ENCODE assay signal across 22 cellular contexts in genomic region chr7:36107926-36108631, GRCh38. TPM values are rescaled to one million over a fixed set of nuclear protein-coding genes. Genes with fewer than 3 reads are reported as not detected.
DNase-seq lines count a peak whose midpoint lies in the region; ATAC-seq and TF ChIP-seq lines count a peak whose summit lies in the region.
"Had no signal": no experiment of that assay in that cellular context is flagged by ENCODE, and none has a peak within 500 bp of the region (broad histone marks: within the 10 kb centered on the region; RNA-seq: fewer than 3 reads in every experiment).

No MANE protein-coding gene starts in this region.

- no peak overlapping the region for H3K9ac ChIP-seq in neuronal stem cell (ENCODE audit: low read depth, low read length, poor library complexity)
- no peak overlapping the region for H3K9ac ChIP-seq in colonic mucosa (ENCODE audit: low read depth in 2 of 2, low read length in 2 of 2)
- H3K9ac ChIP-seq: BLaER1 treated with 17β-estradiol and CSF1 and Interleukin-3, amounts not matched to agents 10 nM and 100 nM had no signal

- no peaks in the 10 kb centered on the region for H3K9me3 ChIP-seq in right atrium auricular region
- no peaks in the 10 kb centered on the region for H3K9me3 ChIP-seq in neuronal stem cell (replicated peaks in 1 of 2; ENCODE audit: control insufficient read depth in 2 of 2, insufficient read depth in 1 of 2, low read depth in 1 of 2, low read length in 2 of 2)
- no peaks in the 10 kb centered on the region for H3K9me3 ChIP-seq in colonic mucosa
- H3K9me3 ChIP-seq: HAP-1 had no signal

- peak overlapping the region; percentile 11 for H2BK12ac ChIP-seq in neuronal stem cell (ENCODE audit: low read length)

- no peak overlapping the region for H3K14ac ChIP-seq in neuronal stem cell (ENCODE audit: low read length)

- no peak for DNase-seq in Right ventricle myocardium inferior (ENCODE audit: missing footprints)
- DNase-seq in right atrium auricular region (ENCODE audit: low spot score) = no peak
- DNase-seq in NCI-H69 (lab: John Stamatoyannopoulos, UW) = peak; percentile 10
- DNase-seq in foreskin keratinocyte = no peak
- no peak for DNase-seq in neuronal stem cell (ENCODE audit: low spot score)
- DNase-seq in colonic mucosa = no peak
- DNase-seq in AG08396 (ENCODE audit: low spot score) = no peak
- DNase-seq in DMS 273 treated with DMSO at 0.1 percent for 48 hours (lab: John Stamatoyannopoulos, UW) = no peak
- DNase-seq: CD4-positive, alpha-beta T cell; DMS79; EL; GDM1; GOT3; NCI-H1048; NCI-H1417 treated with DMSO at 0.1 percent for 48 hours; NCI-H1694 treated with DMSO at 0.1 percent for 48 hours; NCI-H2227 treated with DMSO at 0.1 percent for 48 hours; NCI-H526 treated with DMSO at 0.1 percent for 48 hours; T-cell had no signal

- intact Hi-C loops in Right ventricle myocardium inferior (cut with DNase I) = no loop called here
- intact Hi-C loops in colonic mucosa (cut with DNase I) = no loop called here

- H2AK5ac ChIP-seq in neuronal stem cell (ENCODE audit: low read depth, low read length) = no peak overlapping the region

- no CpG with 5 or more reads among the region's 4 CpGs for WGBS in neuronal stem cell (ENCODE audit: extremely low coverage in 2 of 2, insufficient read length in 2 of 2, insufficient replicate concordance in 1 of 2), 2 donors

- no peak overlapping the region for H2AFZ ChIP-seq in neuronal stem cell (ENCODE audit: low read length)

- TF ChIP-seq CTCF in right atrium auricular region (IDR thresholded peaks at IDR 0.05) = no peak
- no peak for TF ChIP-seq CTCF in foreskin keratinocyte (conservative IDR thresholded peaks at IDR 0.05)
- no peak for TF ChIP-seq CTCF in colonic mucosa (IDR thresholded peaks at IDR 0.05)

- H3K23ac ChIP-seq in neuronal stem cell (ENCODE audit: low read depth, low read length, poor library complexity) = no peak overlapping the region

- no peak overlapping the region for H3K27ac ChIP-seq in right atrium auricular region
- no peak overlapping the region for H3K27ac ChIP-seq in foreskin keratinocyte
- no peak overlapping the region for H3K27ac ChIP-seq in neuronal stem cell (replicated peaks; ENCODE audit: low read length)
- H3K27ac ChIP-seq in colonic mucosa = no peak overlapping the region
- H3K27ac ChIP-seq: BLaER1 treated with 17β-estradiol and CSF1 and Interleukin-3, amounts not matched to agents 10 nM and 100 nM had no signal

- H3K4me2 ChIP-seq in neuronal stem cell (ENCODE audit: insufficient read depth, low read length, poor library complexity, severe bottlenecking) = no peak overlapping the region

- no peaks in the 10 kb centered on the region for H3K79me1 ChIP-seq in neuronal stem cell (ENCODE audit: low read depth, low read length)

- no peaks in the 10 kb centered on the region for H3K36me3 ChIP-seq in right atrium auricular region
- H3K36me3 ChIP-seq in neuronal stem cell (replicated peaks in 1 of 2; ENCODE audit: control insufficient read depth in 2 of 2, insufficient read depth in 2 of 2, low read length in 2 of 2) = no peaks in the 10 kb centered on the region
- H3K36me3 ChIP-seq in colonic mucosa = no peaks in the 10 kb centered on the region
- H3K36me3 ChIP-seq: BLaER1 treated with 17β-estradiol and CSF1 and Interleukin-3, amounts not matched to agents 10 nM and 100 nM; HAP-1 had no signal

- no peak overlapping the region for H2BK120ac ChIP-seq in neuronal stem cell (ENCODE audit: low read depth, low read length)

- peak; percentile 21 for ATAC-seq in Right ventricle myocardium inferior
- peak; percentile 23 for ATAC-seq in foreskin keratinocyte
- ATAC-seq: GM12878, T-cell had no signal

- no peak overlapping the region for H3K4ac ChIP-seq in neuronal stem cell (ENCODE audit: low read length)

- no peak overlapping the region for H3K4me3 ChIP-seq in right atrium auricular region
- no peak overlapping the region for H3K4me3 ChIP-seq in neuronal stem cell (ENCODE audit: low read length in 2 of 2)
- H3K4me3 ChIP-seq in colonic mucosa = no peak overlapping the region
- H3K4me3 ChIP-seq: BLaER1 treated with 17β-estradiol and CSF1 and Interleukin-3, amounts not matched to agents 10 nM and 100 nM; GM12878; HAP-1 had no signal

- H3K18ac ChIP-seq in neuronal stem cell (ENCODE audit: low read length) = no peak overlapping the region

- H2BK5ac ChIP-seq in neuronal stem cell (ENCODE audit: low read length) = no peak overlapping the region

- H4K91ac ChIP-seq in neuronal stem cell (ENCODE audit: low read depth, low read length, poor library complexity) = no peak overlapping the region

- no peak overlapping the region for H2BK15ac ChIP-seq in neuronal stem cell (ENCODE audit: low read length)

- H3K4me1 ChIP-seq in right atrium auricular region (peaks cover 0 to 5% of the 10 kb centered on the region in 2 donors), foreskin keratinocyte (no peaks in the 10 kb centered on the region), neuronal stem cell (ENCODE audit: control insufficient read depth in 2 of 2, insufficient read depth in 1 of 2, low read depth in 1 of 2, low read length in 2 of 2) (no peaks in the 10 kb centered on the region), colonic mucosa (no peaks in the 10 kb centered on the region)
- H3K4me1 ChIP-seq: HAP-1 had no signal

- no peaks in the 10 kb centered on the region for H3K27me3 ChIP-seq in right atrium auricular region
- H3K27me3 ChIP-seq in foreskin keratinocyte = no peaks in the 10 kb centered on the region
- H3K27me3 ChIP-seq in neuronal stem cell (ENCODE audit: control insufficient read depth in 3 of 3, insufficient read depth in 3 of 3, low read depth in 1 of 3, low read length in 3 of 3) = no peaks in the 10 kb centered on the region
- no peaks in the 10 kb centered on the region for H3K27me3 ChIP-seq in colonic mucosa
- H3K27me3 ChIP-seq: BLaER1 treated with 17β-estradiol and CSF1 and Interleukin-3, amounts not matched to agents 10 nM and 100 nM had no signal

- H4K8ac ChIP-seq in neuronal stem cell (ENCODE audit: low read depth, low read length) = no peak overlapping the region

RNA-seq across cellular contexts. Expression of gene EEPD1, which starts 45.0 kb away (rescaled TPM):
- 11.5 TPM for total RNA-seq in Right ventricle myocardium inferior
- total RNA-seq in right atrium auricular region = 1 to 10 TPM; 4.0 to 6.8 TPM
- total RNA-seq in foreskin keratinocyte = 2.2 and 2.4 TPM in 2 replicates
- 1.2 and 1.3 TPM in 2 replicates for polyA plus RNA-seq in foreskin keratinocyte
- 3.0 TPM for polyA plus RNA-seq in neuronal stem cell (2013, experiment 1 of 2)
- polyA plus RNA-seq in neuronal stem cell (2013, experiment 2 of 2) = 3.2 TPM
- 10 to 100 TPM in 1 of 2 donors, 1 to 10 TPM in 1; 8.2 to 10.0 TPM for total RNA-seq in colonic mucosa
